Comparison of ENCODE assay signal across 10 cellular contexts in genomic region chr4:83272900-83273299, GRCh38. TPM values are rescaled to one million over a fixed set of nuclear protein-coding genes. Genes with fewer than 3 reads are reported as not detected.
A peak's percentile ranks its signal among the peaks of the same experiment; 100 is the strongest.
DNase-seq lines count a peak whose midpoint lies in the region; ATAC-seq lines count a peak whose summit lies in the region.
"Had no signal": no experiment of that assay in that cellular context is flagged by ENCODE, and none has a peak within 500 bp of the region (broad histone marks: within the 10 kb centered on the region; RNA-seq: fewer than 3 reads in every experiment).

No MANE protein-coding gene starts in this region.

- no peaks in the 10 kb centered on the region for H3K27me3 Mint-ChIP-seq in activated T-cell treated with anti-CD3 and anti-CD28 coated beads, Interleukin-2, amount 50 U/mL, for 72 hours (ENCODE audit: low read depth)
- H3K27me3 Mint-ChIP-seq: activated CD4-positive, alpha-beta memory T cell treated with anti-CD3 and anti-CD28 coated beads for 36 hours had no signal

- no peak for DNase-seq in activated T-cell treated with anti-CD3 and anti-CD28 coated beads, Interleukin-2, amount 50 U/mL, for 72 hours
- DNase-seq in activated T-cell treated with anti-CD3 and anti-CD28 coated beads, Interleukin-2, amount 50 U/mL, for 1 hour: no peak
- no peak for DNase-seq in NCI-H526 treated with DMSO at 0.1 percent for 48 hours (lab: John Stamatoyannopoulos, UW)
- DNase-seq in activated CD4-positive, alpha-beta T cell treated with anti-CD3 and anti-CD28 coated beads for 48 hours: no peak
- DNase-seq in hypothalamus (lab: John Stamatoyannopoulos, UW): no peak
- no peak for DNase-seq in NCI-H1105 (lab: John Stamatoyannopoulos, UW)
- DNase-seq: activated CD4-positive, alpha-beta memory T cell treated with anti-CD3 and anti-CD28 coated beads for 36 hours had no signal

- H3K4me3 Mint-ChIP-seq in activated T-cell treated with anti-CD3 and anti-CD28 coated beads, Interleukin-2, amount 50 U/mL, for 72 hours: peak overlapping the region in 1 of 2 donors; percentile 4
- H3K4me3 Mint-ChIP-seq: activated CD4-positive, alpha-beta memory T cell treated with anti-CD3 and anti-CD28 coated beads for 36 hours had no signal

- peaks cover 18% of the 10 kb centered on the region for H3K4me1 Mint-ChIP-seq in activated T-cell treated with anti-CD3 and anti-CD28 coated beads, Interleukin-2, amount 50 U/mL, for 72 hours (ENCODE audit: low read depth)

- H3K27ac Mint-ChIP-seq in activated T-cell treated with anti-CD3 and anti-CD28 coated beads, Interleukin-2, amount 50 U/mL, for 72 hours: no peak overlapping the region
- H3K27ac Mint-ChIP-seq: activated CD4-positive, alpha-beta memory T cell treated with anti-CD3 and anti-CD28 coated beads for 36 hours had no signal

- ATAC-seq in activated T-cell treated with anti-CD3 and anti-CD28 coated beads, Interleukin-2, amount 50 U/mL, for 72 hours (replicated peaks in 1 of 2): peak; percentile 57 to 66
- ATAC-seq in HG02759 (IDR thresholded peaks at IDR 0.05; ENCODE audit: unreplicated experiment): peak; percentile 83
- peak; percentile 81 for ATAC-seq in HG03571 (IDR thresholded peaks at IDR 0.05; ENCODE audit: unreplicated experiment)
- ATAC-seq: A549 had no signal

- H3K36me3 Mint-ChIP-seq in activated T-cell treated with anti-CD3 and anti-CD28 coated beads, Interleukin-2, amount 50 U/mL, for 72 hours (ENCODE audit: insufficient read depth in 2 of 2): peaks cover 2 to 19% of the 10 kb centered on the region in 2 donors

- no peaks in the 10 kb centered on the region for H3K9me3 Mint-ChIP-seq in activated T-cell treated with anti-CD3 and anti-CD28 coated beads, Interleukin-2, amount 50 U/mL, for 72 hours
- H3K9me3 Mint-ChIP-seq: activated CD4-positive, alpha-beta memory T cell treated with anti-CD3 and anti-CD28 coated beads for 36 hours had no signal

RNA-seq across cellular contexts. Expression of gene COQ2, which starts 11.7 kb away (rescaled TPM):
- 10 to 100 TPM; 15.9 to 19.4 TPM for total RNA-seq in activated T-cell treated with anti-CD3 and anti-CD28 coated beads, Interleukin-2, amount 50 U/mL, for 72 hours
